28 cellular contexts compared by ENCODE assay signal in the genomic region with DNA sequence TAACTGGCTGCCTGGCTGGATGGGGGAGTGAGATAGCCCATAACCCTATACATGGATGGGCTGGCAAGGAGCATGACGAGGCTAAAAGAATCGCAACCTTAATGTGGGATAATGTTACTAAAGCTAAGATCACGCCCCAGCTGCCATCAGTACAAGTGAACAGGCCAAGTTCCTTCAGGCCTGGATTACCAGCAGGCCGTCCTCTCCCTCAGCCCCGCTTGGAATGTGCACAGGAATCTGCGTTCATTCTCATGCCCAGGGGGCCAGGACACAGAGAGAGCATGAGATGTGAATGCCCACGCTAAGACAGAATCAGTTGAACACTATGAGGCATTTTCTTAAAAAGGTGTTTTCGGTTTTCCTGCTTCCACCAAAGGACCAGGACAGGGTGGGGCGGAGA.
"Had no signal": no experiment of that assay in that cellular context is flagged by ENCODE, and none has a peak within 500 bp of the region (broad histone marks: within the 10 kb centered on the region; RNA-seq: fewer than 3 reads in every experiment).

No MANE protein-coding gene starts in this region.

- H3K4me1 ChIP-seq: sigmoid colon, tibial artery had no signal

- ATAC-seq: activated T-cell treated with anti-CD3 and anti-CD28 coated beads, Interleukin-2, amount 50 U/mL, for 4 hours; activated T-helper 17 cell treated with anti-CD3 and anti-CD28 coated beads, Interleukin-2, amount 50 U/mL, for 72 hours; gastroesophageal sphincter; mucosa of descending colon had no signal

- H3K9me3 ChIP-seq: esophagus squamous epithelium, gastroesophageal sphincter, lower lobe of right lung, mucosa of descending colon, ovary, sigmoid colon, suprapubic skin, tibial artery had no signal

- H3K9me3 Mint-ChIP-seq: activated CD4-positive, alpha-beta memory T cell treated with anti-CD3 and anti-CD28 coated beads for 36 hours; activated CD4-positive, alpha-beta T cell treated with anti-CD3 and anti-CD28 coated beads, Interleukin-2, amount 10 ng/mL, durations not matched to agents 24 days and 14 days; activated T-cell treated with anti-CD3 and anti-CD28 coated beads, Interleukin-2, amount 50 U/mL, for 4 hours; activated T-helper 17 cell treated with anti-CD3 and anti-CD28 coated beads, Interleukin-2, amount 50 U/mL, for 72 hours; dendritic cell treated with granulocyte-macrophage colony-stimulating factor and Interleukin-4, amounts not matched to agents 40 ng/mL and 50 ng/mL, for 4 days; immature natural killer cell had no signal

- H3K27ac ChIP-seq: epithelial cell of prostate, lower lobe of right lung, ovary, suprapubic skin, tibial artery had no signal

- H3K36me3 ChIP-seq: ovary had no signal

- H3K4me3 ChIP-seq: esophagus squamous epithelium, gastroesophageal sphincter, lower lobe of right lung, mucosa of descending colon, ovary, sigmoid colon, suprapubic skin, tibial artery had no signal

- DNase-seq: activated CD4-positive, alpha-beta memory T cell treated with anti-CD3 and anti-CD28 coated beads for 36 hours; activated CD4-positive, alpha-beta T cell treated with anti-CD3 and anti-CD28 coated beads, Interleukin-2, amount 10 ng/mL, durations not matched to agents 24 days and 14 days; activated CD4-positive, CD25-positive, alpha-beta regulatory T cell treated with anti-CD3 and anti-CD28 coated beads, Interleukin-2, amount 50 U/mL, for 72 hours; activated CD8-positive, alpha-beta memory T cell treated with anti-CD3 and anti-CD28 coated beads, Interleukin-2, amount 50 U/mL, for 4 hours; activated gamma-delta T cell treated with Interleukin-2 at 50 U/mL for 16 hours; activated naive CD4-positive, alpha-beta T cell treated with anti-CD3 and anti-CD28 coated beads, Interleukin-2, amount 50 U/mL, for 16 hours; activated T-cell treated with anti-CD3 and anti-CD28 coated beads, Interleukin-2, amount 50 U/mL, for 4 hours; amygdala; caudate nucleus; esophagus squamous epithelium; hypothalamus; immature natural killer cell; kidney glomerular epithelial cell; lower lobe of right lung; mucosa of descending colon; ovary; retina; sigmoid colon; stimulated activated CD4-positive, alpha-beta T cell treated with anti-CD3 and anti-CD28 coated beads, Interleukin-15, amount 100 ng/mL, for 24 hours; stimulated activated naive CD4-positive, alpha-beta T cell; T-helper 2 cell; tibial artery had no signal

- H3K27me3 ChIP-seq: esophagus squamous epithelium, gastroesophageal sphincter, ovary, sigmoid colon, suprapubic skin, tibial artery had no signal

- H3K27ac Mint-ChIP-seq: activated CD4-positive, alpha-beta memory T cell treated with anti-CD3 and anti-CD28 coated beads for 36 hours; activated CD4-positive, alpha-beta T cell treated with anti-CD3 and anti-CD28 coated beads, Interleukin-2, amount 10 ng/mL, durations not matched to agents 24 days and 14 days; activated T-helper 17 cell treated with anti-CD3 and anti-CD28 coated beads, Interleukin-2, amount 50 U/mL, for 72 hours; dendritic cell treated with granulocyte-macrophage colony-stimulating factor and Interleukin-4, amounts not matched to agents 40 ng/mL and 50 ng/mL, for 4 days; progenitor cell of endocrine pancreas had no signal

- H3K27me3 Mint-ChIP-seq: activated CD4-positive, alpha-beta memory T cell treated with anti-CD3 and anti-CD28 coated beads for 36 hours; activated CD4-positive, alpha-beta T cell treated with anti-CD3 and anti-CD28 coated beads, Interleukin-2, amount 10 ng/mL, durations not matched to agents 24 days and 14 days; activated T-helper 17 cell treated with anti-CD3 and anti-CD28 coated beads, Interleukin-2, amount 50 U/mL, for 72 hours; progenitor cell of endocrine pancreas had no signal

- H3K4me3 Mint-ChIP-seq: activated CD4-positive, alpha-beta memory T cell treated with anti-CD3 and anti-CD28 coated beads for 36 hours; activated CD4-positive, alpha-beta T cell treated with anti-CD3 and anti-CD28 coated beads, Interleukin-2, amount 10 ng/mL, durations not matched to agents 24 days and 14 days; activated T-cell treated with anti-CD3 and anti-CD28 coated beads, Interleukin-2, amount 50 U/mL, for 4 hours; activated T-helper 17 cell treated with anti-CD3 and anti-CD28 coated beads, Interleukin-2, amount 50 U/mL, for 72 hours; dendritic cell treated with granulocyte-macrophage colony-stimulating factor and Interleukin-4, amounts not matched to agents 40 ng/mL and 50 ng/mL, for 4 days; immature natural killer cell had no signal
